Comparison of ENCODE assay signal across 8 cellular contexts in genomic region chr6:32188381-32189081, GRCh38. TPM values are rescaled to one million over a fixed set of nuclear protein-coding genes. Genes with fewer than 3 reads are reported as not detected.
A peak's percentile ranks its signal among the peaks of the same experiment; 100 is the strongest.
DNase-seq lines count a peak whose midpoint lies in the region; TF ChIP-seq lines count a peak whose summit lies in the region.

No MANE protein-coding gene starts in this region.

- H4K20me1 ChIP-seq in SU-DHL-6 (ENCODE audit: low read depth, low read length): no peaks in the 10 kb centered on the region

- H3K4me3 ChIP-seq in GM06990 (replicated peaks; ENCODE audit: low read depth, low read length) (peak overlapping the region; percentile 92), SU-DHL-6 (ENCODE audit: insufficient read depth, low read length, poor library complexity, severe bottlenecking) (peak overlapping the region; percentile 59), prostate gland (peak overlapping the region; percentile 74 to 79)

- no peaks in the 10 kb centered on the region for H3K4me1 ChIP-seq in prostate gland (replicated peaks)

- H3K27ac ChIP-seq in SU-DHL-6 (ENCODE audit: low read depth, low read length) (peak overlapping the region; percentile 87), prostate gland (peak overlapping the region; percentile 91 to 98)

- no peak overlapping the region for H2AFZ ChIP-seq in SU-DHL-6 (ENCODE audit: low read depth, low read length, severe bottlenecking)

- H3K36me3 ChIP-seq in GM06990 (ENCODE audit: control insufficient read depth, insufficient read depth, low read length) (peaks cover 15% of the 10 kb centered on the region), SU-DHL-6 (ENCODE audit: low read length) (no peaks in the 10 kb centered on the region), prostate gland (no peaks in the 10 kb centered on the region)

- peaks cover 30% of the 10 kb centered on the region for H3K79me2 ChIP-seq in SU-DHL-6 (ENCODE audit: insufficient read depth, low read length)

- H3K9me3 ChIP-seq in SU-DHL-6 (ENCODE audit: insufficient read depth, low read length) (no peaks in the 10 kb centered on the region), prostate gland (no peaks in the 10 kb centered on the region)

- WGBS in prostate gland: 9% methylated on average over 13 of the region's 13 CpGs

- DNase-seq in GM06990 (ENCODE audit: extremely low read depth, insufficient read length): no peak
- DNase-seq in fibroblast of gingiva (ENCODE audit: low read depth): peak; percentile 32
- DNase-seq in prostate gland (ENCODE audit: low spot score): no peak
- no peak for DNase-seq in stimulated activated naive CD4-positive, alpha-beta T cell treated with Interleukin-2 at 50 U/mL for 16 hours (lab: John Stamatoyannopoulos, UW)
- DNase-seq in activated CD8-positive, alpha-beta memory T cell treated with anti-CD3 and anti-CD28 coated beads for 24 hours: no peak
- DNase-seq in NK-92 treated with Interleukin-12 subunit alpha and Interleukin-12 subunit beta, amount 100 ng/mL, for 24 hours (lab: John Stamatoyannopoulos, UW): no peak
- no peak for DNase-seq in effector CD4-positive, alpha-beta T cell

- TF ChIP-seq POLR2A in prostate gland (IDR thresholded peaks at IDR 0.05): no peak

- peak overlapping the region; percentile 95 for H3K4me2 ChIP-seq in SU-DHL-6 (ENCODE audit: low read depth, low read length, poor library complexity, severe bottlenecking)

- H3F3A ChIP-seq in SU-DHL-6 (ENCODE audit: insufficient read depth): peaks cover 18% of the 10 kb centered on the region

- no peaks in the 10 kb centered on the region for H3K9me2 ChIP-seq in SU-DHL-6 (replicated peaks; ENCODE audit: insufficient read depth, low read length)

- H3K9ac ChIP-seq in SU-DHL-6 (ENCODE audit: low read length): peak overlapping the region; percentile 91

- no peak for TF ChIP-seq CTCF in GM06990 (IDR thresholded peaks at IDR 0.05; ENCODE audit: insufficient read depth, low read length, poor library complexity, severe bottlenecking)
- no peak for TF ChIP-seq CTCF in SU-DHL-6 (IDR thresholded peaks at IDR 0.05; ENCODE audit: insufficient read depth, low read length, poor library complexity, severe bottlenecking)
- no peak for TF ChIP-seq CTCF in prostate gland (IDR thresholded peaks at IDR 0.05)

- no peaks in the 10 kb centered on the region for H3K27me3 ChIP-seq in GM06990 (replicated peaks; ENCODE audit: control insufficient read depth, insufficient read depth, low read length)
- H3K27me3 ChIP-seq in SU-DHL-6 (ENCODE audit: low read length): no peaks in the 10 kb centered on the region
- H3K27me3 ChIP-seq in prostate gland (replicated peaks; ENCODE audit: insufficient read depth): no peaks in the 10 kb centered on the region

- intact Hi-C loops in prostate gland (cut with DNase I): no loop called here

RNA-seq across cellular contexts. Expression of gene PBX2, which starts 1.5 kb away (rescaled TPM):
- 100 to 1,000 TPM in 1 of 2 donors, 10 to 100 TPM in 1; 61.5 to 102 TPM for total RNA-seq in prostate gland

RNA-seq across cellular contexts. Expression of gene GPSM3, which starts 3.9 kb away (rescaled TPM):
- total RNA-seq in prostate gland: 1 to 10 TPM; 5.1 to 5.9 TPM

RNA-seq across cellular contexts. Expression of gene AGER, which starts 4.5 kb away (rescaled TPM):
- 1 to 10 TPM; 3.3 to 3.8 TPM for total RNA-seq in prostate gland

RNA-seq across cellular contexts. Expression of gene RNF5, which starts 10.3 kb away (rescaled TPM):
- 100 to 1,000 TPM in 1 of 2 donors, 10 to 100 TPM in 1; 98.6 to 129 TPM for total RNA-seq in prostate gland

RNA-seq across cellular contexts. Expression of gene AGPAT1, which starts 12.6 kb away (rescaled TPM):
- 100 to 1,000 TPM in 1 of 2 donors, 10 to 100 TPM in 1; 52.6 to 113 TPM for total RNA-seq in prostate gland
